9 cellular contexts compared by ENCODE assay signal in the genomic region with DNA sequence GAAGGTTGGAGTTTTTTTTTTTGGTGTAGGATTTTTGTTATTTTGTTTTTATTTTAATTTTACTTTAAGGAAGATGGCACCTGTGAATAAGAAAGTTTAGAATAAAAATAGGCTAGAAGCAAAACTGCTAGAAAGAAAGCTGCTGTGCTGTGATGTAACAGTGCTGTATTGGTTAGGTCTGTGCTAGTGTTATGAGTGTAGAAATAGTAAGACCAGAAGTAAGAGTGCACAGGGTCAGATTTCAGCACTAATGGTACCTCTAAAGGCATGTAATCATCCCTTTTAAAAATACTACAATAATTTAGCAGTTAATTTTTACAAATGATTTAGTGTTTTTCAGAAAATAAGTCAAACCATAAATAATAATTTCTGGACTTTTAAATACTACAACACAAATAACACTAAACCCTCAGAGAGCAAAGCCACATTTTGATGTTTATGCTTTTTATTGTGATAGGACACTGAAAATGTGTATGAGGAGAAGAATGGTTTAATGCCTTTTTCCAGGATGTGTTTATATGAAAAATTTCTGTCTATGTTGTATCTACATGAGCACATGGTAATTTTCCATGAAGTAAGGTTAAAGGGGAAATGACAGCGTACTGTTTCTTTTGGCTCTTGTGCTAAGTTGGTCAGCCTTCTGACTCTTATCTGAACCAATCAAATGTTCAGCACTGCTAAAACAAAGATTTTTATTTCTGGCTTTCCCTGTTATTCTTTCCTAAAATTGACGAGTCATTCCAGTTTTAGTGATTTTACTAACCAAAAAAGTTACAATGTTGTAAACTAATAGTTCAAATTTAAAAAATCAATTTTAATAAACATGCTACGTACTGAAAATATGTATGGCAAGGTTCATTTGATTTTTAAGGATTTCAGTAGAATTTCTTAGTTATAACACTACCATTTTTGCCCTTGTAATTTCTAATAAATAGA.
A peak's percentile ranks its signal among the peaks of the same experiment; 100 is the strongest.
DNase-seq lines count a peak whose midpoint lies in the region; ATAC-seq and TF ChIP-seq lines count a peak whose summit lies in the region.
"Had no signal": no experiment of that assay in that cellular context is flagged by ENCODE, and none has a peak within 500 bp of the region (broad histone marks: within the 10 kb centered on the region; RNA-seq: fewer than 3 reads in every experiment).

No MANE protein-coding gene starts in this region.

- H3K9me3 Mint-ChIP-seq in CD14-positive monocyte: no peaks in the 10 kb centered on the region
- no peaks in the 10 kb centered on the region for H3K9me3 Mint-ChIP-seq in T-helper 2 cell treated with Interferon-gamma antibody and Interleukin-4, amounts not matched to agents 5 μg/mL and 100 μg/mL, for 36 hours
- H3K9me3 Mint-ChIP-seq: activated naive CD4-positive, alpha-beta T cell treated with anti-CD3 and anti-CD28 coated beads, Interleukin-2, amount 50 U/mL, for 24 hours had no signal

- H3K36me3 Mint-ChIP-seq in CD14-positive monocyte: peaks cover 15 to 26% of the 10 kb centered on the region in 2 donors
- peaks cover 7% of the 10 kb centered on the region for H3K36me3 Mint-ChIP-seq in T-helper 2 cell treated with Interferon-gamma antibody and Interleukin-4, amounts not matched to agents 5 μg/mL and 100 μg/mL, for 36 hours (ENCODE audit: low read depth)

- H3K4me1 Mint-ChIP-seq in CD14-positive monocyte: peaks cover 14% of the 10 kb centered on the region
- H3K4me1 Mint-ChIP-seq in T-helper 2 cell treated with Interferon-gamma antibody and Interleukin-4, amounts not matched to agents 5 μg/mL and 100 μg/mL, for 36 hours (ENCODE audit: low read depth): peaks cover 13% of the 10 kb centered on the region

- DNase-seq in CD14-positive monocyte (ENCODE audit: low spot score) (no peak), GM20000 (ENCODE audit: low spot score) (peak; percentile 49), fibroblast of the aortic adventitia (ENCODE audit: low read depth) (peak; percentile 85), kidney glomerular epithelial cell (lab: John Stamatoyannopoulos, UW) (no peak), NCI-H1436 treated with DMSO at 0.1 percent for 48 hours (lab: John Stamatoyannopoulos, UW) (no peak)
- DNase-seq in T-helper 2 cell treated with Interferon-gamma antibody and Interleukin-4, amounts not matched to agents 5 μg/mL and 100 μg/mL, for 36 hours (ENCODE audit: low spot score): no peak
- DNase-seq in effector memory CD4-positive, alpha-beta T cell: no peak

- H3K4me3 ChIP-seq in fibroblast of the aortic adventitia (ENCODE audit: low read depth, low read length): no peak overlapping the region
- H3K4me3 ChIP-seq in effector memory CD4-positive, alpha-beta T cell (ENCODE audit: insufficient read depth, low read depth, low read length, poor library complexity, severe bottlenecking): no peak overlapping the region

- no peaks in the 10 kb centered on the region for H3K27me3 ChIP-seq in effector memory CD4-positive, alpha-beta T cell (replicated peaks; ENCODE audit: control insufficient read depth, insufficient read depth, low read length, poor library complexity, severe bottlenecking)

- peaks cover 0 to 1% (median 0%) of the 10 kb centered on the region in 3 donors for H3K27me3 Mint-ChIP-seq in CD14-positive monocyte (ENCODE audit: low read depth in 3 of 3)
- no peaks in the 10 kb centered on the region for H3K27me3 Mint-ChIP-seq in T-helper 2 cell treated with Interferon-gamma antibody and Interleukin-4, amounts not matched to agents 5 μg/mL and 100 μg/mL, for 36 hours (ENCODE audit: low read depth)
- H3K27me3 Mint-ChIP-seq: activated naive CD4-positive, alpha-beta T cell treated with anti-CD3 and anti-CD28 coated beads, Interleukin-2, amount 50 U/mL, for 24 hours had no signal

- intact Hi-C loops in CD14-positive monocyte (cut with micrococcal nuclease): no loop called here

- TF ChIP-seq CTCF in CD14-positive monocyte (IDR thresholded peaks at IDR 0.05): no peak
- TF ChIP-seq CTCF in GM20000 (IDR thresholded peaks at IDR 0.05; ENCODE audit: extremely low read depth, missing control alignments): no peak
- no peak for TF ChIP-seq CTCF in fibroblast of the aortic adventitia (IDR thresholded peaks at IDR 0.05; ENCODE audit: insufficient read depth, low read length)

- no peak overlapping the region for H3K4me3 Mint-ChIP-seq in CD14-positive monocyte
- no peak overlapping the region for H3K4me3 Mint-ChIP-seq in T-helper 2 cell treated with Interferon-gamma antibody and Interleukin-4, amounts not matched to agents 5 μg/mL and 100 μg/mL, for 36 hours
- H3K4me3 Mint-ChIP-seq: activated naive CD4-positive, alpha-beta T cell treated with anti-CD3 and anti-CD28 coated beads, Interleukin-2, amount 50 U/mL, for 24 hours had no signal

- H3K27ac ChIP-seq in effector memory CD4-positive, alpha-beta T cell (ENCODE audit: insufficient read depth, low read length, poor library complexity, severe bottlenecking): no peak overlapping the region

- no peaks in the 10 kb centered on the region for H3K9me3 ChIP-seq in effector memory CD4-positive, alpha-beta T cell (ENCODE audit: control insufficient read depth, low read length)

- H3K4me1 ChIP-seq in effector memory CD4-positive, alpha-beta T cell (ENCODE audit: control insufficient read depth, insufficient read depth, low read length, poor library complexity, severe bottlenecking): no peaks in the 10 kb centered on the region

- peak overlapping the region in 5 of 7 donors; percentile 7 to 69 (median 38) for H3K27ac Mint-ChIP-seq in CD14-positive monocyte
- H3K27ac Mint-ChIP-seq in T-helper 2 cell treated with Interferon-gamma antibody and Interleukin-4, amounts not matched to agents 5 μg/mL and 100 μg/mL, for 36 hours: no peak overlapping the region
- H3K27ac Mint-ChIP-seq: activated naive CD4-positive, alpha-beta T cell treated with anti-CD3 and anti-CD28 coated beads, Interleukin-2, amount 50 U/mL, for 24 hours had no signal

- peaks cover 7% of the 10 kb centered on the region for H3K36me3 ChIP-seq in effector memory CD4-positive, alpha-beta T cell (ENCODE audit: control insufficient read depth, insufficient read depth, low read length)

- peak; percentile 95 for ATAC-seq in HG03469 (IDR thresholded peaks at IDR 0.05; ENCODE audit: unreplicated experiment)

Comparison
In these comparisons a context has a peak if more than half of its experiments do, and no peak if none do; other contexts are left out.
1. DNase-seq: peak in GM20000 (single experiment) and fibroblast of the aortic adventitia (single experiment); none in CD14-positive monocyte (single experiment), kidney glomerular epithelial cell (single experiment), NCI-H1436 treated with DMSO at 0.1 percent for 48 hours (single experiment), T-helper 2 cell treated with Interferon-gamma antibody and Interleukin-4, amounts not matched to agents 5 μg/mL and 100 μg/mL, for 36 hours (single experiment) and effector memory CD4-positive, alpha-beta T cell (0 of 3).